ENCODE assay signal across 8 cellular contexts in genomic region chr12:122203301-122203967, GRCh38. TPM values are rescaled to one million over a fixed set of nuclear protein-coding genes. Genes with fewer than 3 reads are reported as not detected.
A peak's percentile ranks its signal among the peaks of the same experiment; 100 is the strongest.
DNase-seq lines count a peak whose midpoint lies in the region; ATAC-seq and TF ChIP-seq lines count a peak whose summit lies in the region.

Gene B3GNT4, plus strand, starts transcription at chr12:122203709. Its CDS starts 910 bp downstream, at chr12:122204619.

- peaks cover 17% of the 10 kb centered on the region for H3K27me3 ChIP-seq in endodermal cell (ENCODE audit: control insufficient read depth, insufficient read depth, low read length, poor library complexity, severe bottlenecking)
- peaks cover 18% of the 10 kb centered on the region for H3K27me3 ChIP-seq in muscle layer of duodenum (ENCODE audit: low read depth, low read length)

- peaks cover 13% of the 10 kb centered on the region for H3K36me3 Mint-ChIP-seq in endodermal cell (ENCODE audit: low read depth)
- peaks cover 39% of the 10 kb centered on the region for H3K36me3 Mint-ChIP-seq in stimulated activated effector memory CD8-positive, alpha-beta T cell treated with anti-CD3 and anti-CD28 coated beads, Interleukin-12 subunit alpha, Interleukin-12 subunit beta, amount 100 ng/mL, for 72 hours

- 1 to 3% methylated on average over 12 to 70 of the region's 78 CpGs for whole genome bisulfite sequencing in endodermal cell (ENCODE audit: insufficient coverage in 1 of 2, insufficient read length in 1 of 2), 2 experiments

- ATAC-seq in stimulated activated effector memory CD8-positive, alpha-beta T cell treated with anti-CD3 and anti-CD28 coated beads, Interleukin-12 subunit alpha, Interleukin-12 subunit beta, amount 100 ng/mL, for 72 hours: peak; percentile 75

- peaks cover 19% of the 10 kb centered on the region for H3K36me3 ChIP-seq in endodermal cell (ENCODE audit: control insufficient read depth, insufficient read depth, low read length)
- peaks cover 8 to 17% of the 10 kb centered on the region in 2 donors for H3K36me3 ChIP-seq in muscle layer of duodenum (ENCODE audit: control insufficient read depth in 1 of 2, insufficient read depth in 2 of 2, low read length in 2 of 2)

- TF ChIP-seq CTCF in endodermal cell (conservative IDR thresholded peaks at IDR 0.05): no peak

- H3K27ac Mint-ChIP-seq in endodermal cell: no peak within 1 kb of the TSS
- peak within 1 kb of the TSS; percentile 20 for H3K27ac Mint-ChIP-seq in stimulated activated effector memory CD8-positive, alpha-beta T cell treated with anti-CD3 and anti-CD28 coated beads, Interleukin-12 subunit alpha, Interleukin-12 subunit beta, amount 100 ng/mL, for 72 hours

- H3K4me3 Mint-ChIP-seq in endodermal cell: peak within 1 kb of the TSS; percentile 58
- H3K4me3 Mint-ChIP-seq in stimulated activated effector memory CD8-positive, alpha-beta T cell treated with anti-CD3 and anti-CD28 coated beads, Interleukin-12 subunit alpha, Interleukin-12 subunit beta, amount 100 ng/mL, for 72 hours: peak within 1 kb of the TSS; percentile 65

- H3K9me3 Mint-ChIP-seq in endodermal cell: no peaks in the 10 kb centered on the region
- no peaks in the 10 kb centered on the region for H3K9me3 Mint-ChIP-seq in stimulated activated effector memory CD8-positive, alpha-beta T cell treated with anti-CD3 and anti-CD28 coated beads, Interleukin-12 subunit alpha, Interleukin-12 subunit beta, amount 100 ng/mL, for 72 hours

- peak within 1 kb of the TSS; percentile 16 for H3K9ac ChIP-seq in endodermal cell (ENCODE audit: extremely low read depth, low read length, poor library complexity, severe bottlenecking)

- no peaks in the 10 kb centered on the region for H3K9me3 ChIP-seq in endodermal cell (ENCODE audit: control insufficient read depth, low read length)
- no peaks in the 10 kb centered on the region for H3K9me3 ChIP-seq in muscle layer of duodenum (ENCODE audit: control insufficient read depth in 1 of 2, low read length in 2 of 2)

- DNase-seq in NCI-H1436 (lab: John Stamatoyannopoulos, UW): peak; percentile 70
- no peak for DNase-seq in NCI-H1436 treated with DMSO at 0.1 percent for 48 hours (lab: John Stamatoyannopoulos, UW)
- DNase-seq in NCI-H2227 treated with DMSO at 0.1 percent for 48 hours (lab: John Stamatoyannopoulos, UW): peak; percentile 62
- peak; percentile 36 to 54 for DNase-seq in activated CD8-positive, alpha-beta memory T cell treated with anti-CD3 and anti-CD28 coated beads for 4 hours (ENCODE audit: low read depth in 2 of 2)
- DNase-seq in endodermal cell: peak; percentile 93
- DNase-seq in stimulated activated effector memory CD8-positive, alpha-beta T cell treated with anti-CD3 and anti-CD28 coated beads, Interleukin-12 subunit alpha, Interleukin-12 subunit beta, amount 100 ng/mL, for 72 hours (ENCODE audit: low spot score in 2 of 2): peak; percentile 51 to 74
- DNase-seq in SIG-M5 treated with dmso at 0.1 percent for 504 hours (lab: John Stamatoyannopoulos, UW; ENCODE audit: unreplicated experiment): no peak

- H3K27me3 Mint-ChIP-seq in endodermal cell (ENCODE audit: insufficient read depth): peaks cover 60% of the 10 kb centered on the region

- H3K27ac ChIP-seq in endodermal cell (ENCODE audit: low read depth, low read length) (no peak within 1 kb of the TSS), muscle layer of duodenum (ENCODE audit: low read length) (no peak within 1 kb of the TSS)

- H3K4me3 ChIP-seq in endodermal cell (ENCODE audit: low read length): peak within 1 kb of the TSS; percentile 75
- peak within 1 kb of the TSS; percentile 56 to 61 for H3K4me3 ChIP-seq in muscle layer of duodenum (ENCODE audit: low read depth in 1 of 2, low read length in 2 of 2)

- H3K4me1 ChIP-seq in endodermal cell (ENCODE audit: control insufficient read depth, insufficient read depth, low read length) (no peaks in the 10 kb centered on the region), muscle layer of duodenum (ENCODE audit: control insufficient read depth in 1 of 2, insufficient read depth in 2 of 2, low read length in 2 of 2) (peaks cover 0 to 12% of the 10 kb centered on the region in 2 donors)

- H3K4me1 Mint-ChIP-seq in endodermal cell: peaks cover 5% of the 10 kb centered on the region
- H3K4me1 Mint-ChIP-seq in stimulated activated effector memory CD8-positive, alpha-beta T cell treated with anti-CD3 and anti-CD28 coated beads, Interleukin-12 subunit alpha, Interleukin-12 subunit beta, amount 100 ng/mL, for 72 hours: peaks cover 24% of the 10 kb centered on the region

RNA-seq across cellular contexts. Expression of gene B3GNT4, which starts in this region (rescaled TPM):
- 1 to 10 TPM; 1.6 to 1.8 TPM for total RNA-seq in endodermal cell
- 1.4 TPM for polyA plus RNA-seq in endodermal cell (2013, experiment 1 of 2)
- 0.41 TPM for polyA plus RNA-seq in endodermal cell (2013, experiment 2 of 2)

Comparison
In these comparisons a context has a peak if more than half of its experiments do, and no peak if none do; other contexts are left out.
1. DNase-seq: peak in NCI-H1436 (single experiment), NCI-H2227 treated with DMSO at 0.1 percent for 48 hours (single experiment), activated CD8-positive, alpha-beta memory T cell treated with anti-CD3 and anti-CD28 coated beads for 4 hours (2 of 2), endodermal cell (single experiment) and stimulated activated effector memory CD8-positive, alpha-beta T cell treated with anti-CD3 and anti-CD28 coated beads, Interleukin-12 subunit alpha, Interleukin-12 subunit beta, amount 100 ng/mL, for 72 hours (2 of 2); none in NCI-H1436 treated with DMSO at 0.1 percent for 48 hours (single experiment) and SIG-M5 treated with dmso at 0.1 percent for 504 hours (single experiment).